19 cellular contexts compared by ENCODE assay signal in the genomic region with DNA sequence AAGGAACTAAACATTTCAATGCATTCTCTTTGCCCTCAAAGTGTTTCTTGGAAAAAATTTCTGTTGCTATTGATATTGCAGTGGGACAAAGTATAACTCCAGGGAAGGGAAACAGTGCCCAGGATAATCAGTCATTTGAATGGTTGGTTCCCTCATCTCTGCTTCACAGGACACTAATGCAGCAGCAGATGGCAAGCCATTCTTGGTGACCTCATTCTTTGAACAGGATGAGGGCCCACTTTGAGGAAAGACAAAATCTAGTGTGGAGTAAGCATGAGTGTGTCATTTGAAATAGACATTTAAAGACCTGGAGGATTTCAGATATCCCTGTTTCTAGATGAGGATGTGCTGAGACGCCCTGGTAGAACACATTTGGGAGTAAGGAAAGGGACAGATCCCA. TPM values are rescaled to one million over a fixed set of nuclear protein-coding genes. Genes with fewer than 3 reads are reported as not detected.
DNase-seq lines count a peak whose midpoint lies in the region; ATAC-seq and TF ChIP-seq lines count a peak whose summit lies in the region.
"Had no signal": no experiment of that assay in that cellular context is flagged by ENCODE, and none has a peak within 500 bp of the region (broad histone marks: within the 10 kb centered on the region; RNA-seq: fewer than 3 reads in every experiment).

No MANE protein-coding gene starts in this region.

- intact Hi-C loops in esophagus muscularis mucosa (cut with DNase I) = no loop called here
- intact Hi-C loops in aorta (cut with DNase I) = no loop called here

- POLR2A ChIA-PET in RWPE1 (lab: Yijun Ruan, JAX; ENCODE audit: low non-redundant PET) = no interaction called here

- TF ChIP-seq CTCF in esophagus muscularis mucosa (IDR thresholded peaks at IDR 0.05) (no peak), RWPE1 (conservative IDR thresholded peaks at IDR 0.05; ENCODE audit: low read depth) (no peak)

- peak; percentile 60 for ATAC-seq in GM18907 (IDR thresholded peaks at IDR 0.05; ENCODE audit: unreplicated experiment)
- ATAC-seq in aorta (ENCODE audit: low FRiP score) = no peak
- ATAC-seq: CD8-positive, alpha-beta T cell had no signal

- H3K4me1 ChIP-seq in esophagus muscularis mucosa = peaks cover 0 to 74% (median 71%) of the 10 kb centered on the region in 4 donors
- H3K4me1 ChIP-seq in aorta (ENCODE audit: control insufficient read depth in 1 of 2, insufficient read depth in 2 of 2, low read length in 2 of 2) = no peaks in the 10 kb centered on the region
- H3K4me1 ChIP-seq: BLaER1 treated with 17β-estradiol and CSF1 and Interleukin-3, amounts not matched to agents 10 nM and 100 nM; HAP-1; SJCRH30 had no signal

- H3K27me3 ChIP-seq in esophagus muscularis mucosa = no peaks in the 10 kb centered on the region
- no peaks in the 10 kb centered on the region for H3K27me3 ChIP-seq in aorta (ENCODE audit: control insufficient read depth in 1 of 2, insufficient read depth in 2 of 2, low read length in 1 of 2)
- H3K27me3 ChIP-seq: BLaER1 treated with 17β-estradiol and CSF1 and Interleukin-3, amounts not matched to agents 10 nM and 100 nM; SJCRH30 had no signal

- H3K36me3 ChIP-seq in esophagus muscularis mucosa = no peaks in the 10 kb centered on the region
- no peaks in the 10 kb centered on the region for H3K36me3 ChIP-seq in aorta (ENCODE audit: control insufficient read depth in 1 of 2, insufficient read depth in 2 of 2, low read length in 1 of 2)
- H3K36me3 ChIP-seq: BLaER1 treated with 17β-estradiol and CSF1 and Interleukin-3, amounts not matched to agents 10 nM and 100 nM; HAP-1; SJCRH30 had no signal

- TF ChIP-seq EP300 in esophagus muscularis mucosa (IDR thresholded peaks at IDR 0.05) = no peak

- no peak overlapping the region for H3K4me3 ChIP-seq in esophagus muscularis mucosa
- H3K4me3 ChIP-seq in aorta (ENCODE audit: low read length in 2 of 2) = no peak overlapping the region
- H3K4me3 ChIP-seq: BLaER1 treated with 17β-estradiol and CSF1 and Interleukin-3, amounts not matched to agents 10 nM and 100 nM; HAP-1; SJCRH30 had no signal

- CTCF ChIA-PET in RWPE1 (lab: Yijun Ruan, JAX) = no interaction called here

- no peaks in the 10 kb centered on the region for H3K9me3 ChIP-seq in esophagus muscularis mucosa
- no peaks in the 10 kb centered on the region for H3K9me3 ChIP-seq in aorta (ENCODE audit: control insufficient read depth, low read length)
- H3K9me3 ChIP-seq: BLaER1 treated with 17β-estradiol and CSF1 and Interleukin-3, amounts not matched to agents 10 nM and 100 nM; HAP-1; SJCRH30 had no signal

- DNase-seq in NCI-H446 treated with DMSO at 0.1 percent for 48 hours (lab: John Stamatoyannopoulos, UW) (peak; percentile 61), esophagus muscularis mucosa (ENCODE audit: extremely low spot score) (no peak), pons (ENCODE audit: low spot score) (peak; percentile 12), RWPE1 (ENCODE audit: low spot score) (no peak), COLO668 (lab: John Stamatoyannopoulos, UW; ENCODE audit: unreplicated experiment) (no peak), NCI-H1436 (lab: John Stamatoyannopoulos, UW) (no peak), aorta (no peak)
- DNase-seq: CD8-positive, alpha-beta T cell; MV-4-11; NCI-H1417 treated with DMSO at 0.1 percent for 48 hours; NCI-H1930; NCI-H345; NCI-H526 had no signal

- peak overlapping the region; percentile 17 to 62 (median 29) for H3K27ac ChIP-seq in esophagus muscularis mucosa (replicated peaks in 1 of 4)
- no peak overlapping the region for H3K27ac ChIP-seq in RWPE1
- no peak overlapping the region for H3K27ac ChIP-seq in aorta (ENCODE audit: low read depth in 1 of 2, low read length in 2 of 2)
- H3K27ac ChIP-seq: BLaER1 treated with 17β-estradiol and CSF1 and Interleukin-3, amounts not matched to agents 10 nM and 100 nM; KMS-11; SJCRH30 had no signal

- no peak for TF ChIP-seq POLR2A in esophagus muscularis mucosa (IDR thresholded peaks at IDR 0.05; ENCODE audit: low read depth)

- 79% methylated on average over 1 of the region's 1 CpG for WGBS in esophagus muscularis mucosa
- WGBS in aorta, 2 donors = 98 to 100% methylated on average over 1 of the region's 1 CpG

RNA-seq across cellular contexts. Expression of gene CHRM3, which starts 32.3 kb away (rescaled TPM):
- total RNA-seq in esophagus muscularis mucosa (100 to 1,000 TPM in 1 of 4 donors, 10 to 100 TPM in 3; 75.5 to 118 (median 85.9) TPM), aorta (1 to 10 TPM; 3.8 to 4.0 TPM)
- under 1 TPM in 1 of 2 donors, not detected in 1; 0.26 TPM for polyA plus RNA-seq in aorta
- total RNA-seq: CD8-positive, alpha-beta T cell; T-helper 1 cell treated with Interleukin-12 subunit alpha and Interleukin-12 subunit beta and Interleukin-4 antibody, amounts not matched to agents 30 ng/mL and 1 ng/mL, for 36 hours had no signal

Comparison
In these comparisons a context has a peak if more than half of its experiments do, and no peak if none do; other contexts are left out.
1. DNase-seq: peak in NCI-H446 treated with DMSO at 0.1 percent for 48 hours (single experiment) and pons (single experiment); none in esophagus muscularis mucosa (single experiment), RWPE1 (single experiment), COLO668 (single experiment), NCI-H1436 (single experiment) and aorta (0 of 2).
2. H3K27ac ChIP-seq: peak in esophagus muscularis mucosa (4 of 4); none in RWPE1 (single experiment) and aorta (0 of 2).
3. RNA of gene CHRM3, which starts 32.3 kb away (total RNA-seq): 75.5 to 118 TPM in esophagus muscularis mucosa; 3.8 to 4.0 TPM in aorta; every median in the first group is over 10 times any median in the second.